In genomic region chr12:1932264-1932777, GRCh38 we compare ENCODE assay signal across 10 cellular contexts. TPM values are rescaled to one million over a fixed set of nuclear protein-coding genes. Genes with fewer than 3 reads are reported as not detected.
DNase-seq lines count a peak whose midpoint lies in the region; ATAC-seq, FAIRE-seq and TF ChIP-seq lines count a peak whose summit lies in the region.
"Had no signal": no experiment of that assay in that cellular context is flagged by ENCODE, and none has a peak within 500 bp of the region (broad histone marks: within the 10 kb centered on the region; RNA-seq: fewer than 3 reads in every experiment).

No MANE protein-coding gene starts in this region.

- no peak overlapping the region for H3K9ac ChIP-seq in astrocyte (ENCODE audit: low read length)

- no peak for FAIRE-seq in astrocyte (lab: Jason Lieb, UNC)

- H3K4me2 ChIP-seq in astrocyte (ENCODE audit: low read length): peak overlapping the region; percentile 52

- H3K4me3 ChIP-seq in HEK293 (ENCODE audit: low read depth, low read length) (no peak overlapping the region), astrocyte (ENCODE audit: insufficient read depth, low read depth, low read length) (no peak overlapping the region), testis (no peak overlapping the region)

- no peak overlapping the region for H3K4me3 Mint-ChIP-seq in astrocyte (ENCODE audit: unreplicated experiment)
- H3K4me3 Mint-ChIP-seq: activated naive CD4-positive, alpha-beta T cell treated with anti-CD3 and anti-CD28 coated beads for 36 hours; immature natural killer cell had no signal

- 67 to 79% methylated on average over 16 of the region's 16 CpGs for WGBS in testis, 2 donors

- no peak overlapping the region for H3K27ac Mint-ChIP-seq in astrocyte (ENCODE audit: unreplicated experiment)
- H3K27ac Mint-ChIP-seq: activated naive CD4-positive, alpha-beta T cell treated with anti-CD3 and anti-CD28 coated beads for 36 hours had no signal

- intact Hi-C loops in testis (cut with DNase I; ENCODE audit: low total_unique reads): loop anchor here (10.0 kb wide), 1 partner anchor 298 kb away; no protein-coding TSS in a partner anchor

- H3K36me3 ChIP-seq in HEK293 (ENCODE audit: control insufficient read depth in 2 of 2, insufficient read depth in 1 of 2, low read length in 2 of 2) (peaks cover 0 to 3% of the 10 kb centered on the region in 2 experiments; a peak in 1 of 3 replicates), astrocyte (ENCODE audit: insufficient read depth, low read length) (no peaks in the 10 kb centered on the region), testis (ENCODE audit: low read depth, missing control alignments) (no peaks in the 10 kb centered on the region)

- DNase-seq in astrocyte (ENCODE audit: low read depth) (peak; percentile 34), testis (peak; percentile 62), NCI-H510A treated with DMSO at 0.1 percent for 48 hours (lab: John Stamatoyannopoulos, UW) (no peak)
- DNase-seq in stimulated activated CD4-positive, alpha-beta T cell treated with anti-CD3 and anti-CD28 coated beads, Interleukin-4, amount 100 ng/mL, for 1 hour: no peak
- DNase-seq: activated naive CD4-positive, alpha-beta T cell treated with anti-CD3 and anti-CD28 coated beads for 36 hours; immature natural killer cell had no signal

- TF ChIP-seq CTCF in HEK293 (tag by site-specific recombination; IDR thresholded peaks at IDR 0.05): no peak
- TF ChIP-seq CTCF in astrocyte (IDR thresholded peaks at IDR 0.05; ENCODE audit: insufficient read depth, low read depth, low read length): no peak
- no peak for TF ChIP-seq CTCF in testis (IDR thresholded peaks at IDR 0.05)

- H3K4me1 Mint-ChIP-seq in astrocyte (ENCODE audit: low read depth, unreplicated experiment): peaks cover 6% of the 10 kb centered on the region

- H3K9me3 ChIP-seq in HEK293 (ENCODE audit: control insufficient read depth, insufficient read depth, low read depth, low read length) (no peaks in the 10 kb centered on the region), astrocyte (ENCODE audit: insufficient read depth, low read depth, low read length) (no peaks in the 10 kb centered on the region), testis (no peaks in the 10 kb centered on the region)

- H3K9me3 Mint-ChIP-seq in astrocyte (ENCODE audit: unreplicated experiment): peaks cover 3% of the 10 kb centered on the region
- H3K9me3 Mint-ChIP-seq: activated naive CD4-positive, alpha-beta T cell treated with anti-CD3 and anti-CD28 coated beads for 36 hours; immature natural killer cell had no signal

- peaks cover 2% of the 10 kb centered on the region for H3K36me3 Mint-ChIP-seq in astrocyte (ENCODE audit: low read depth, unreplicated experiment)

- H3K79me2 ChIP-seq in astrocyte (ENCODE audit: insufficient read depth, low read length): no peaks in the 10 kb centered on the region

- no peak for ATAC-seq in HG02678 (IDR thresholded peaks at IDR 0.05; ENCODE audit: unreplicated experiment)
- no peak for ATAC-seq in HG03159 (IDR thresholded peaks at IDR 0.05; ENCODE audit: unreplicated experiment)

- peaks cover 3% of the 10 kb centered on the region for H3K27me3 ChIP-seq in astrocyte (ENCODE audit: insufficient read depth, low read length)
- no peaks in the 10 kb centered on the region for H3K27me3 ChIP-seq in layer of hippocampus (ENCODE audit: control insufficient read depth, insufficient read depth, low read length)
- H3K27me3 ChIP-seq in testis: no peaks in the 10 kb centered on the region

- H3K27ac ChIP-seq in HEK293 (ENCODE audit: extremely low read depth, low read depth, low read length): no peak overlapping the region
- H3K27ac ChIP-seq in astrocyte (ENCODE audit: low read depth, low read length): no peak overlapping the region
- H3K27ac ChIP-seq in layer of hippocampus (ENCODE audit: low read depth, low read length): peak overlapping the region; percentile 39
- no peak overlapping the region for H3K27ac ChIP-seq in testis

- H3K4me1 ChIP-seq in HEK293 (ENCODE audit: control insufficient read depth, insufficient read depth, low read length): no peaks in the 10 kb centered on the region
- peaks cover 33% of the 10 kb centered on the region for H3K4me1 ChIP-seq in astrocyte (ENCODE audit: insufficient read depth, low read length)
- H3K4me1 ChIP-seq in testis: peaks cover 15% of the 10 kb centered on the region

- TF ChIP-seq POLR2A in testis (IDR thresholded peaks at IDR 0.05): no peak

- H2AFZ ChIP-seq in astrocyte (ENCODE audit: low read depth, low read length): peak overlapping the region; percentile 49

- peaks cover 23% of the 10 kb centered on the region for H3K27me3 Mint-ChIP-seq in astrocyte (ENCODE audit: low read depth, unreplicated experiment)

- CTCF ChIA-PET in HEK293 (lab: Yijun Ruan, JAX): interaction anchor here (0.7 kb wide), 1 partner anchor 17 kb away, joined by 4 read pairs; no protein-coding TSS in a partner anchor

- POLR2A ChIA-PET in HEK293 (lab: Yijun Ruan, JAX): no interaction called here

- H4K20me1 ChIP-seq in astrocyte (ENCODE audit: insufficient read depth, low read length): peaks cover 6% of the 10 kb centered on the region

TF ChIP-seq in HEK293, 187 proteins besides CTCF, POLR2A, EP300 and RAD21:
- TF ChIP-seq ZIC2 (tag by site-specific recombination; IDR thresholded peaks at IDR 0.05) (peak; percentile 53), ZNF600 (tag by site-specific recombination; IDR thresholded peaks at IDR 0.05) (peak; percentile 90), ZNF692 (tag by site-specific recombination; IDR thresholded peaks at IDR 0.05) (no peak)

RNA-seq across cellular contexts. Expression of gene CACNA2D4, which starts 13.9 kb away (rescaled TPM):
- 0.09 and 0.26 TPM in 2 replicates for total RNA-seq in astrocyte
- 10 to 100 TPM; 15.8 to 18.3 TPM for total RNA-seq in testis
- polyA plus RNA-seq in testis (ENCODE audit: insufficient read depth, low read depth, low replicate concordance): 10.8 TPM

Comparison
In these comparisons a context has a peak if more than half of its experiments do, and no peak if none do; other contexts are left out.
1. DNase-seq: peak in astrocyte (single experiment) and testis (single experiment); none in NCI-H510A treated with DMSO at 0.1 percent for 48 hours (single experiment) and stimulated activated CD4-positive, alpha-beta T cell treated with anti-CD3 and anti-CD28 coated beads, Interleukin-4, amount 100 ng/mL, for 1 hour (single experiment).
2. RNA of gene CACNA2D4, which starts 13.9 kb away (total RNA-seq): 15.8 to 18.3 TPM in testis; 0.09 to 0.26 TPM in astrocyte; every median in the first group is over 10 times any median in the second.